8 cellular contexts compared by ENCODE assay signal in genomic region chr10:23095404-23095965, GRCh38. TPM values are rescaled to one million over a fixed set of nuclear protein-coding genes. Genes with fewer than 3 reads are reported as not detected.
DNase-seq lines count a peak whose midpoint lies in the region; ATAC-seq and TF ChIP-seq lines count a peak whose summit lies in the region.

TSS of gene MSRB2 (plus strand) at chr10:23095579. CDS start at chr10:23095609, 30 bp downstream.

- peak within 1 kb of the TSS; percentile 48 for H2BK20ac ChIP-seq in IMR-90 (ENCODE audit: low read depth, low read length)

- no TSS peak for BruUV-seq in IMR-90 (replicated peaks; lab: Mats Ljungman, UMichigan)

- in situ Hi-C loops in IMR-90 (cut with MboI; ENCODE audit: low sequenced_read_pairs): no loop called here

- H4K91ac ChIP-seq in IMR-90 (ENCODE audit: insufficient read depth, low read depth, low read length): peak within 1 kb of the TSS; percentile 85

- peak within 1 kb of the TSS; percentile 92 for H3K23ac ChIP-seq in IMR-90 (ENCODE audit: low read depth, low read length)

- H3K27me3 Mint-ChIP-seq in nephron progenitor cell (ENCODE audit: low read depth, poor library complexity): no peaks in the 10 kb centered on the region
- H3K27me3 Mint-ChIP-seq in stimulated activated naive CD8-positive, alpha-beta T cell treated with anti-CD3 and anti-CD28 coated beads, Interleukin-15, Interleukin-2, amounts not matched to agents 100 ng/mL and 50 ng/mL, for 24 hours: no peaks in the 10 kb centered on the region

- WGBS in IMR-90 (ENCODE audit: extremely low coverage in 2 of 2, insufficient read length in 1 of 2), 2 experiments: 10% methylated on average over 2 of the region's 50 CpGs; no CpG with 5 or more reads in 1 of the 2 experiments

- POLR2A ChIA-PET in IMR-90 (lab: Charles Lee; ENCODE audit: unreplicated experiment): no interaction called here

- H3K4ac ChIP-seq in IMR-90 (ENCODE audit: low read depth, low read length): peak within 1 kb of the TSS; percentile 80

- TF ChIP-seq POLR2A in IMR-90 (IDR thresholded peaks at IDR 0.05; ENCODE audit: low read depth, low read length): peak; percentile 61

- peaks cover 6% of the 10 kb centered on the region; the same call in 1 of the 2 replicates for H3K9me1 ChIP-seq in IMR-90 (ENCODE audit: insufficient read depth, low read length)

- H2BK120ac ChIP-seq in IMR-90 (ENCODE audit: low read depth, low read length): no peak within 1 kb of the TSS

- H3K4me3 ChIP-seq in IMR-90 (ENCODE audit: insufficient read depth, low read depth, low read length): peak within 1 kb of the TSS; percentile 100

- peak within 1 kb of the TSS; percentile 98 for H3K18ac ChIP-seq in IMR-90 (ENCODE audit: low read depth, low read length)

- CTCF ChIA-PET in IMR-90 (lab: Yijun Ruan, JAX): no interaction called here

- peak within 1 kb of the TSS; percentile 44; the same call in 1 of the 3 replicates for H2BK15ac ChIP-seq in IMR-90 (ENCODE audit: low read depth, low read length)

- peak within 1 kb of the TSS; percentile 64 for H2BK5ac ChIP-seq in IMR-90 (ENCODE audit: low read depth, low read length, poor library complexity, severe bottlenecking)

- no peaks in the 10 kb centered on the region for H3K36me3 ChIP-seq in IMR-90 (ENCODE audit: control insufficient read depth, insufficient read depth, low read length)

- dilution Hi-C loops in IMR-90 (cut with HindIII; ENCODE audit: low sequenced_read_pairs, unreplicated experiment): no loop called here

- H4K8ac ChIP-seq in IMR-90 (ENCODE audit: low read depth in 2 of 2, low read length in 2 of 2): peak within 1 kb of the TSS; percentile 46 to 87

- H4K20me1 ChIP-seq in IMR-90 (ENCODE audit: insufficient read depth, low read length): no peaks in the 10 kb centered on the region

- H3K4me2 ChIP-seq in IMR-90 (ENCODE audit: low read depth, low read length): peak within 1 kb of the TSS; percentile 99

- peak within 1 kb of the TSS; percentile 99 for H3K4me3 Mint-ChIP-seq in nephron progenitor cell
- peak within 1 kb of the TSS; percentile 93 for H3K4me3 Mint-ChIP-seq in stimulated activated naive CD8-positive, alpha-beta T cell treated with anti-CD3 and anti-CD28 coated beads, Interleukin-15, Interleukin-2, amounts not matched to agents 100 ng/mL and 50 ng/mL, for 24 hours

- no peak for TF ChIP-seq CTCF in IMR-90 (conservative IDR thresholded peaks at IDR 0.05; ENCODE audit: low read depth, low read length)
- TF ChIP-seq CTCF in nephron progenitor cell (IDR thresholded peaks at IDR 0.05): no peak

- H3K4me1 Mint-ChIP-seq in nephron progenitor cell: peaks cover 37% of the 10 kb centered on the region
- H3K4me1 Mint-ChIP-seq in stimulated activated naive CD8-positive, alpha-beta T cell treated with anti-CD3 and anti-CD28 coated beads, Interleukin-15, Interleukin-2, amounts not matched to agents 100 ng/mL and 50 ng/mL, for 24 hours (ENCODE audit: low read depth): peaks cover 41% of the 10 kb centered on the region

- 0 out of 2 replicates have a peak, but pooled peaks cover 2% of the 10 kb centered on the region for H3K27me3 ChIP-seq in IMR-90 (ENCODE audit: control insufficient read depth, insufficient read depth, low read length)

- H3K4me1 ChIP-seq in IMR-90 (ENCODE audit: control insufficient read depth, insufficient read depth, low read length): peaks cover 5% of the 10 kb centered on the region; the same call in 1 of the 2 replicates

- H3K9me3 ChIP-seq in IMR-90 (ENCODE audit: control insufficient read depth, insufficient read depth, low read length): peaks cover 3% of the 10 kb centered on the region; the same call in 1 of the 2 replicates

- H3K27ac Mint-ChIP-seq in nephron progenitor cell: peak within 1 kb of the TSS; percentile 99
- H3K27ac Mint-ChIP-seq in stimulated activated naive CD8-positive, alpha-beta T cell treated with anti-CD3 and anti-CD28 coated beads, Interleukin-15, Interleukin-2, amounts not matched to agents 100 ng/mL and 50 ng/mL, for 24 hours: peak within 1 kb of the TSS; percentile 92

- peak within 1 kb of the TSS; percentile 49; the same call in 1 of the 2 replicates for H2AK5ac ChIP-seq in IMR-90 (ENCODE audit: low read depth, low read length)

- H3K27ac ChIP-seq in IMR-90 (ENCODE audit: insufficient read depth, low read length): peak within 1 kb of the TSS; percentile 72

- intact Hi-C loops in IMR-90 (cut with micrococcal nuclease): no loop called here

- peaks cover 87% of the 10 kb centered on the region for H3K9me3 Mint-ChIP-seq in nephron progenitor cell
- H3K9me3 Mint-ChIP-seq in stimulated activated naive CD8-positive, alpha-beta T cell treated with anti-CD3 and anti-CD28 coated beads, Interleukin-15, Interleukin-2, amounts not matched to agents 100 ng/mL and 50 ng/mL, for 24 hours: peaks cover 13% of the 10 kb centered on the region

- DNase-seq in DMS53 (lab: John Stamatoyannopoulos, UW): peak; percentile 99
- peak; percentile 92 for DNase-seq in IMR-90
- peak; percentile 86 for DNase-seq in RPMI8226
- peak; percentile 58 for DNase-seq in activated effector memory CD4-positive, alpha-beta T cell treated with Interleukin-2 at 50 U/mL for 16 hours
- peak; percentile 95 for DNase-seq in fibroblast of the conjunctiva (ENCODE audit: low read depth)
- DNase-seq in nephron progenitor cell: peak; percentile 83

- H2AFZ ChIP-seq in IMR-90 (replicated peaks; ENCODE audit: low read length, poor library complexity): peak within 1 kb of the TSS; percentile 94

- H3K9ac ChIP-seq in IMR-90 (ENCODE audit: low read depth, low read length): peak within 1 kb of the TSS; percentile 92

- H3K79me1 ChIP-seq in IMR-90 (ENCODE audit: low read depth in 1 of 2, low read length in 2 of 2): peaks cover 18 to 34% of the 10 kb centered on the region in 2 experiments

- peak within 1 kb of the TSS; percentile 90 for H3K14ac ChIP-seq in IMR-90 (replicated peaks; ENCODE audit: low read depth, low read length)

- TF ChIP-seq RAD21 in IMR-90 (IDR thresholded peaks at IDR 0.05; ENCODE audit: low read length): no peak

- ATAC-seq in GM21528 (IDR thresholded peaks at IDR 0.05; ENCODE audit: low FRiP score, unreplicated experiment): peak; percentile 77
- peak; percentile 96 for ATAC-seq in IMR-90 (ENCODE audit: low read depth)

- peaks cover 56% of the 10 kb centered on the region for H3K36me3 Mint-ChIP-seq in nephron progenitor cell (ENCODE audit: low read depth)
- peaks cover 3% of the 10 kb centered on the region for H3K36me3 Mint-ChIP-seq in stimulated activated naive CD8-positive, alpha-beta T cell treated with anti-CD3 and anti-CD28 coated beads, Interleukin-15, Interleukin-2, amounts not matched to agents 100 ng/mL and 50 ng/mL, for 24 hours (ENCODE audit: low read depth)

- H4K5ac ChIP-seq in IMR-90 (ENCODE audit: low read depth, low read length): peak within 1 kb of the TSS; percentile 98

- H3K56ac ChIP-seq in IMR-90 (ENCODE audit: extremely low read depth, insufficient read depth, low read length): peak within 1 kb of the TSS; percentile 82

- peak within 1 kb of the TSS; percentile 94 for H2AK9ac ChIP-seq in IMR-90 (replicated peaks; ENCODE audit: low read depth, low read length, poor library complexity)

TF ChIP-seq in IMR-90, 13 proteins besides CTCF, POLR2A, EP300 and RAD21:
- peak; percentile 96; the same call in 1 of the 2 replicates for TF ChIP-seq MAZ (IDR thresholded peaks at IDR 0.05; ENCODE audit: borderline replicate concordance, low read depth, low read length)
- no peak for TF ChIP-seq FOS (IDR thresholded peaks at IDR 0.05; ENCODE audit: low read depth, low read length)
- TF ChIP-seq NFE2L2 (IDR thresholded peaks at IDR 0.05; ENCODE audit: low read depth, low read length): no peak

RNA-seq across cellular contexts. Expression of gene MSRB2, which starts in this region (rescaled TPM):
- total RNA-seq in IMR-90 (2012; rRNA removed): 10.6 TPM in 2 replicates
- 20.1 and 23.1 TPM in 2 replicates for polyA plus RNA-seq in IMR-90 (2012; rRNA removed)
- polyA plus RNA-seq in IMR-90 (2012; cell fraction: cytosol; rRNA removed): 17.7 and 20.5 TPM in 2 replicates
- 8.1 and 19.8 TPM in 2 replicates for polyA plus RNA-seq in IMR-90 (2012; cell fraction: nucleus; rRNA removed; ENCODE audit: low replicate concordance)

Comparison
In these comparisons a context has a peak if more than half of its experiments do, and no peak if none do; other contexts are left out.
1. Peak in every context shown above with its lines: DNase-seq, ATAC-seq, H3K4me3 ChIP-seq and H3K27ac ChIP-seq.